In the genomic region with DNA sequence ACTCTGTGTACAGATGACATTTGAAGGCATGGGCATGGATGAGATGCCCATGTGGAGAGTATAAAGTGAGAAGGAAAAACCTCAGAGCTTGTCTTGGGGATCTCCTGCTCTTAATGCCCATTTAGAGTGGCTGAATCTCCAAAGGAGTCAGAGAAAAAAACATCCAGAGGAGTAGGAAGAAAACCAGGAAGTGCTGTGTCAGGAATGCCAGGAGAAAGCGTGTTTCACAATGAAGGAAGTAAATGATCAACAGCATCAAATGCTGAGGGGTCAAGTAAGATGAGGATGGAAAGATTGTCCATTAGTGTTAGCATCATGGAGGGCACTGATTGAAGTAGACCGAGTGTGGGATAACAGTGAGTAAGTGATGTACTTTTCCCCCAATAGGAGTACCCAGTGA, we compare ENCODE assay signal across 26 cellular contexts. TPM values are rescaled to one million over a fixed set of nuclear protein-coding genes. Genes with fewer than 3 reads are reported as not detected.
DNase-seq lines count a peak whose midpoint lies in the region; ATAC-seq lines count a peak whose summit lies in the region.
"Had no signal": no experiment of that assay in that cellular context is flagged by ENCODE, and none has a peak within 500 bp of the region (broad histone marks: within the 10 kb centered on the region; RNA-seq: fewer than 3 reads in every experiment).

No MANE protein-coding gene starts in this region.

- no peak for ATAC-seq in activated T-helper 17 cell treated with anti-CD3 and anti-CD28 coated beads, Interleukin-2, amount 50 U/mL, for 72 hours (replicated peaks)
- ATAC-seq in esophagus mucosa: no peak
- ATAC-seq: GM12878 had no signal

- no peak overlapping the region for H3K27ac ChIP-seq in mesenchymal stem cell (ENCODE audit: low read length, poor library complexity, severe bottlenecking)
- H3K27ac ChIP-seq: BLaER1 had no signal

- no peak overlapping the region for H2BK15ac ChIP-seq in mesenchymal stem cell (ENCODE audit: low read depth, poor library complexity, severe bottlenecking)

- no peak overlapping the region for H2BK12ac ChIP-seq in mesenchymal stem cell (ENCODE audit: low read length in 2 of 2)

- H3K9me3 Mint-ChIP-seq in activated T-helper 17 cell treated with anti-CD3 and anti-CD28 coated beads, Interleukin-2, amount 50 U/mL, for 72 hours: no peaks in the 10 kb centered on the region
- H3K9me3 Mint-ChIP-seq: CD4-positive, CD25-positive, alpha-beta regulatory T cell had no signal

- H3K4me3 ChIP-seq in mesenchymal stem cell (ENCODE audit: insufficient read depth in 1 of 2, low read depth in 1 of 2, low read length in 2 of 2): no peak overlapping the region
- H3K4me3 ChIP-seq: BLaER1, GM12878 had no signal

- H2AFZ ChIP-seq in mesenchymal stem cell (ENCODE audit: low read depth, low read length): no peak overlapping the region

- no peak overlapping the region for H3K23ac ChIP-seq in mesenchymal stem cell (ENCODE audit: low read length in 2 of 2)

- H3K4me2 ChIP-seq in mesenchymal stem cell (ENCODE audit: low read length, poor library complexity, severe bottlenecking): no peak overlapping the region
- H3K4me2 ChIP-seq: BLaER1 had no signal

- no peak overlapping the region for H2BK120ac ChIP-seq in mesenchymal stem cell (ENCODE audit: low read depth, low read length)

- peak overlapping the region; percentile 15 for H2BK5ac ChIP-seq in mesenchymal stem cell (ENCODE audit: low read depth, low read length, poor library complexity, severe bottlenecking)

- no peak overlapping the region for H3K27ac Mint-ChIP-seq in activated T-helper 17 cell treated with anti-CD3 and anti-CD28 coated beads, Interleukin-2, amount 50 U/mL, for 72 hours
- H3K27ac Mint-ChIP-seq: CD14-positive monocyte; CD4-positive, alpha-beta memory T cell; CD4-positive, CD25-positive, alpha-beta regulatory T cell; CD8-positive, alpha-beta memory T cell had no signal

- no peak overlapping the region for H3K9ac ChIP-seq in mesenchymal stem cell (ENCODE audit: low read length)
- H3K9ac ChIP-seq: BLaER1 had no signal

- peaks cover 0 to 4% of the 10 kb centered on the region in 2 experiments for H3K36me3 ChIP-seq in mesenchymal stem cell (ENCODE audit: control insufficient read depth in 1 of 2, insufficient read depth in 2 of 2, low read depth in 1 of 2, low read length in 2 of 2)
- H3K36me3 ChIP-seq: BE2C had no signal

- no peak overlapping the region for H3K14ac ChIP-seq in mesenchymal stem cell (ENCODE audit: low read length in 2 of 2)

- no peaks in the 10 kb centered on the region for H3K9me3 ChIP-seq in mesenchymal stem cell (ENCODE audit: control insufficient read depth, low read length)
- H3K9me3 ChIP-seq: BE2C, BLaER1 had no signal

- no peak overlapping the region for H4K91ac ChIP-seq in mesenchymal stem cell (ENCODE audit: low read length)

- H3K18ac ChIP-seq in mesenchymal stem cell (ENCODE audit: low read depth in 1 of 2, low read length in 2 of 2): no peak overlapping the region

- no peak overlapping the region for H3K4me3 Mint-ChIP-seq in activated T-helper 17 cell treated with anti-CD3 and anti-CD28 coated beads, Interleukin-2, amount 50 U/mL, for 72 hours
- H3K4me3 Mint-ChIP-seq: CD14-positive monocyte; CD4-positive, alpha-beta memory T cell; CD4-positive, CD25-positive, alpha-beta regulatory T cell; CD8-positive, alpha-beta memory T cell had no signal

- H3K4ac ChIP-seq in mesenchymal stem cell (ENCODE audit: low read depth in 1 of 2, low read length in 2 of 2): no peak overlapping the region

- H3K36me3 Mint-ChIP-seq in activated T-helper 17 cell treated with anti-CD3 and anti-CD28 coated beads, Interleukin-2, amount 50 U/mL, for 72 hours (ENCODE audit: low read depth): peaks cover 29% of the 10 kb centered on the region

- peaks cover 11% of the 10 kb centered on the region for H3K79me1 ChIP-seq in mesenchymal stem cell (replicated peaks; ENCODE audit: low read length, poor library complexity, severe bottlenecking)

- no peaks in the 10 kb centered on the region for H3K4me1 Mint-ChIP-seq in activated T-helper 17 cell treated with anti-CD3 and anti-CD28 coated beads, Interleukin-2, amount 50 U/mL, for 72 hours
- H3K4me1 Mint-ChIP-seq: CD4-positive, alpha-beta memory T cell; CD4-positive, CD25-positive, alpha-beta regulatory T cell; CD8-positive, alpha-beta memory T cell had no signal

- no peaks in the 10 kb centered on the region for H3K27me3 Mint-ChIP-seq in activated T-helper 17 cell treated with anti-CD3 and anti-CD28 coated beads, Interleukin-2, amount 50 U/mL, for 72 hours
- H3K27me3 Mint-ChIP-seq: CD4-positive, alpha-beta memory T cell; CD4-positive, CD25-positive, alpha-beta regulatory T cell; CD8-positive, alpha-beta memory T cell had no signal

- WGBS in mesenchymal stem cell: 94% methylated on average over 2 of the region's 2 CpGs

- DNase-seq in dedifferentiated amniotic fluid mesenchymal stem cell (ENCODE audit: extremely low spot score) (peak; percentile 0), kidney glomerular epithelial cell (lab: John Stamatoyannopoulos, UW) (peak; percentile 17), mesenchymal stem cell (no peak), renal cortical epithelial cell (ENCODE audit: low read depth) (peak; percentile 79), inferior parietal cortex (ENCODE audit: extremely low spot score) (no peak)
- DNase-seq in activated CD4-positive, alpha-beta T cell treated with anti-CD3 and anti-CD28 coated beads, Interleukin-2, amount 50 U/mL, for 1 hour: no peak
- DNase-seq: 8988T; ACHN; BE2C; C1 segment of cervical spinal cord; CD4-positive, alpha-beta memory T cell; CD4-positive, CD25-positive, alpha-beta regulatory T cell; CD8-positive, alpha-beta memory T cell; COR-L47; DMS 273 treated with DMSO at 0.1 percent for 48 hours; DMS153; DMS53; DMS79; DND-41; EL; GDM1 had no signal

- H3K4me1 ChIP-seq in mesenchymal stem cell (ENCODE audit: control insufficient read depth, insufficient read depth, low read depth, low read length): peaks cover 5% of the 10 kb centered on the region
- H3K4me1 ChIP-seq: BE2C, BLaER1 had no signal

- H4K8ac ChIP-seq in mesenchymal stem cell (ENCODE audit: low read length): no peak overlapping the region

- H3K27me3 ChIP-seq in mesenchymal stem cell (ENCODE audit: control insufficient read depth in 1 of 2, insufficient read depth in 1 of 2, low read length in 2 of 2): no peaks in the 10 kb centered on the region
- H3K27me3 ChIP-seq: BE2C, BLaER1 had no signal

- H2AK5ac ChIP-seq in mesenchymal stem cell (ENCODE audit: low read length, severe bottlenecking): no peak overlapping the region

RNA-seq across cellular contexts. Expression of a gene that starts 56.1 kb away (rescaled TPM):
- 7.7 TPM for polyA plus RNA-seq in mesenchymal stem cell (2013, experiment 1 of 2)
- 7.8 TPM for polyA plus RNA-seq in mesenchymal stem cell (2013, experiment 2 of 2)
- total RNA-seq in renal cortical epithelial cell (25.7 and 28.0 TPM in 2 replicates), esophagus mucosa (8.8 TPM)
- total RNA-seq in activated T-helper 17 cell treated with anti-CD3 and anti-CD28 coated beads, Interleukin-2, amount 50 U/mL, for 72 hours: 10 to 100 TPM; 10.5 to 18.8 TPM

RNA-seq across cellular contexts. Expression of a gene that starts 56.2 kb away (rescaled TPM):
- 1.9 TPM for polyA plus RNA-seq in mesenchymal stem cell (2013, experiment 1 of 2)
- polyA plus RNA-seq in mesenchymal stem cell (2013, experiment 2 of 2): 2.3 TPM
- total RNA-seq in renal cortical epithelial cell (1.6 and 10.0 TPM in 2 replicates), esophagus mucosa (2.1 TPM)
- 1 to 10 TPM; 4.0 to 7.9 TPM for total RNA-seq in activated T-helper 17 cell treated with anti-CD3 and anti-CD28 coated beads, Interleukin-2, amount 50 U/mL, for 72 hours

Comparison
In these comparisons a context has a peak if more than half of its experiments do, and no peak if none do; other contexts are left out.
1. DNase-seq: peak in dedifferentiated amniotic fluid mesenchymal stem cell (single experiment), kidney glomerular epithelial cell (single experiment) and renal cortical epithelial cell (single experiment); none in mesenchymal stem cell (single experiment), inferior parietal cortex (single experiment) and activated CD4-positive, alpha-beta T cell treated with anti-CD3 and anti-CD28 coated beads, Interleukin-2, amount 50 U/mL, for 1 hour (single experiment).